1 cellular context compared by ENCODE assay signal in genomic region chr14:63203618-63204406, GRCh38.
TF ChIP-seq lines count a peak whose summit lies in the region.

No MANE protein-coding gene starts in this region.

TF ChIP-seq in SK-N-SH, 30 proteins besides CTCF, POLR2A, EP300 and RAD21 (continued from another document):
- peak; percentile 63 for TF ChIP-seq POLR2AphosphoS5 (IDR thresholded peaks at IDR 0.05; ENCODE audit: low read depth, low read length)
- peak; percentile 68; the same call in 1 of the 2 replicates for TF ChIP-seq FOSL2 (IDR thresholded peaks at IDR 0.05; ENCODE audit: borderline replicate concordance, low read depth)
- TF ChIP-seq ELF1 (IDR thresholded peaks at IDR 0.05) = peak; percentile 77
- TF ChIP-seq, protein P1, sequence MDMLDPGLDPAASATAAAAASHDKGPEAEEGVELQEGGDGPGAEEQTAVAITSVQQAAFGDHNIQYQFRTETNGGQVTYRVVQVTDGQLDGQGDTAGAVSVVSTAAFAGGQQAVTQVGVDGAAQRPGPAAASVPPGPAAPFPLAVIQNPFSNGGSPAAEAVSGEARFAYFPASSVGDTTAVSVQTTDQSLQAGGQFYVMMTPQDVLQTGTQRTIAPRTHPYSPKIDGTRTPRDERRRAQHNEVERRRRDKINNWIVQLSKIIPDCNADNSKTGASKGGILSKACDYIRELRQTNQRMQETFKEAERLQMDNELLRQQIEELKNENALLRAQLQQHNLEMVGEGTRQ (IDR thresholded peaks at IDR 0.05; ENCODE audit: borderline replicate concordance, low read depth, low read length) = no peak
- TF ChIP-seq JUND (IDR thresholded peaks at IDR 0.05) = peak; percentile 57
- TF ChIP-seq FOXJ3 (CRISPR knock-in tag; IDR thresholded peaks at IDR 0.05) = no peak
- TF ChIP-seq MXI1 (IDR thresholded peaks at IDR 0.05; ENCODE audit: low read depth, low read length) = no peak
- no peak for TF ChIP-seq SMC3 (IDR thresholded peaks at IDR 0.05; ENCODE audit: low read depth, low read length)
- TF ChIP-seq, protein P2, sequence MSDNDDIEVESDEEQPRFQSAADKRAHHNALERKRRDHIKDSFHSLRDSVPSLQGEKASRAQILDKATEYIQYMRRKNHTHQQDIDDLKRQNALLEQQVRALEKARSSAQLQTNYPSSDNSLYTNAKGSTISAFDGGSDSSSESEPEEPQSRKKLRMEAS (IDR thresholded peaks at IDR 0.05; ENCODE audit: low read depth) = peak; percentile 53; the same call in 1 of the 2 replicates
- TF ChIP-seq GABPA (IDR thresholded peaks at IDR 0.05; ENCODE audit: low read depth) = 0 out of 2 replicates have a peak, but pooled peaks have one; percentile 28
- TF ChIP-seq, protein P3, sequence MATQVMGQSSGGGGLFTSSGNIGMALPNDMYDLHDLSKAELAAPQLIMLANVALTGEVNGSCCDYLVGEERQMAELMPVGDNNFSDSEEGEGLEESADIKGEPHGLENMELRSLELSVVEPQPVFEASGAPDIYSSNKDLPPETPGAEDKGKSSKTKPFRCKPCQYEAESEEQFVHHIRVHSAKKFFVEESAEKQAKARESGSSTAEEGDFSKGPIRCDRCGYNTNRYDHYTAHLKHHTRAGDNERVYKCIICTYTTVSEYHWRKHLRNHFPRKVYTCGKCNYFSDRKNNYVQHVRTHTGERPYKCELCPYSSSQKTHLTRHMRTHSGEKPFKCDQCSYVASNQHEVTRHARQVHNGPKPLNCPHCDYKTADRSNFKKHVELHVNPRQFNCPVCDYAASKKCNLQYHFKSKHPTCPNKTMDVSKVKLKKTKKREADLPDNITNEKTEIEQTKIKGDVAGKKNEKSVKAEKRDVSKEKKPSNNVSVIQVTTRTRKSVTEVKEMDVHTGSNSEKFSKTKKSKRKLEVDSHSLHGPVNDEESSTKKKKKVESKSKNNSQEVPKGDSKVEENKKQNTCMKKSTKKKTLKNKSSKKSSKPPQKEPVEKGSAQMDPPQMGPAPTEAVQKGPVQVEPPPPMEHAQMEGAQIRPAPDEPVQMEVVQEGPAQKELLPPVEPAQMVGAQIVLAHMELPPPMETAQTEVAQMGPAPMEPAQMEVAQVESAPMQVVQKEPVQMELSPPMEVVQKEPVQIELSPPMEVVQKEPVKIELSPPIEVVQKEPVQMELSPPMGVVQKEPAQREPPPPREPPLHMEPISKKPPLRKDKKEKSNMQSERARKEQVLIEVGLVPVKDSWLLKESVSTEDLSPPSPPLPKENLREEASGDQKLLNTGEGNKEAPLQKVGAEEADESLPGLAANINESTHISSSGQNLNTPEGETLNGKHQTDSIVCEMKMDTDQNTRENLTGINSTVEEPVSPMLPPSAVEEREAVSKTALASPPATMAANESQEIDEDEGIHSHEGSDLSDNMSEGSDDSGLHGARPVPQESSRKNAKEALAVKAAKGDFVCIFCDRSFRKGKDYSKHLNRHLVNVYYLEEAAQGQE (IDR thresholded peaks at IDR 0.05; ENCODE audit: low read depth, low read length) = no peak
- no peak for TF ChIP-seq RXRA (IDR thresholded peaks at IDR 0.05; ENCODE audit: borderline replicate concordance, low read depth)
- TF ChIP-seq RCOR1 (IDR thresholded peaks at IDR 0.05; ENCODE audit: low read length) = no peak
- no peak for TF ChIP-seq CHD2 (IDR thresholded peaks at IDR 0.05; ENCODE audit: low read length, partially characterized antibody)
- TF ChIP-seq MEF2A (IDR thresholded peaks at IDR 0.05; ENCODE audit: borderline replicate concordance, low read depth) = no peak
